In the genomic region with DNA sequence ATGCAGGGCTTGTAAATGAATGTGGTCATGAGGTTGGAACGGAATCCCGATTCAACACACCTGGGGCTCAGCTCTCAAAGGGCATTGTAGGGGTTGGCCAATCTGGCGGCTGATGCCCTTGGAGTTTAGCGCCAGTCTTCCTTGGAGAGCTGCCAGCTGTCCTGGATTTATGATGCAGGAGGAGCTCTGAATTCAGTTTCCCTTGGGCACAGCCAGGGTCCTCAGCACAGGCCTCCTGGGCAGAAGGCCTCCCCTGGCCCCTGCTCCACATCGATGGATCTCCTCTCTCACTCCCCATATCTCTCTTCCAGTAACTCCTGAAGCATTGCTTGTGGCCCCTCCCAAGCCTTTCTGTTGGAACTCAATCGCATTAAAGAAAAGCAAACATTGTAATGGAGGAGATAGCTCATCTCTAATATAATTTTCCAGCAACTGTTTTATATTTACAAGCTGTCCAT, we compare ENCODE assay signal across 8 cellular contexts. TPM values are rescaled to one million over a fixed set of nuclear protein-coding genes. Genes with fewer than 3 reads are reported as not detected.
A peak's percentile ranks its signal among the peaks of the same experiment; 100 is the strongest.
DNase-seq lines count a peak whose midpoint lies in the region.

No MANE protein-coding gene starts in this region.

- peaks cover 55% of the 10 kb centered on the region for H3K27me3 Mint-ChIP-seq in activated T-helper 2 cell treated with anti-CD3 and anti-CD28 coated beads, Interferon-gamma antibody, Interleukin-2, Interleukin-4, amounts not matched to agents 10 μg/mL and 5 μg/mL and 100 μg/mL, durations not matched to agents 14 hours and 24 hours and 36 hours (ENCODE audit: low read depth)

- H3K36me3 Mint-ChIP-seq in activated T-helper 2 cell treated with anti-CD3 and anti-CD28 coated beads, Interferon-gamma antibody, Interleukin-2, Interleukin-4, amounts not matched to agents 10 μg/mL and 5 μg/mL and 100 μg/mL, durations not matched to agents 14 hours and 24 hours and 36 hours (ENCODE audit: low read depth) = no peaks in the 10 kb centered on the region

- no peak overlapping the region for H3K14ac ChIP-seq in trophoblast cell (ENCODE audit: low read length)

- H3K9me3 ChIP-seq in trophoblast cell (ENCODE audit: insufficient read depth, low read depth, low read length) = no peaks in the 10 kb centered on the region

- H3K4me1 ChIP-seq in trophoblast cell (ENCODE audit: control insufficient read depth in 1 of 2, insufficient read depth in 2 of 2, low read length in 2 of 2) = peaks cover 13 to 18% of the 10 kb centered on the region in 2 experiments

- no peak overlapping the region for H3K18ac ChIP-seq in trophoblast cell (ENCODE audit: low read length)

- peaks cover 6% of the 10 kb centered on the region for H3K79me2 ChIP-seq in trophoblast cell (ENCODE audit: control insufficient read depth, insufficient read depth, low read length, poor library complexity)

- H3K27ac Mint-ChIP-seq in activated T-helper 2 cell treated with anti-CD3 and anti-CD28 coated beads, Interferon-gamma antibody, Interleukin-2, Interleukin-4, amounts not matched to agents 10 μg/mL and 5 μg/mL and 100 μg/mL, durations not matched to agents 14 hours and 24 hours and 36 hours = no peak overlapping the region

- intact Hi-C loops in activated T-helper 2 cell treated with anti-CD3 and anti-CD28 coated beads, Interferon-gamma antibody, Interleukin-2, Interleukin-4, amounts not matched to agents 10 μg/mL and 5 μg/mL and 100 μg/mL, durations not matched to agents 14 hours and 24 hours and 36 hours (cut with micrococcal nuclease) = no loop called here

- no peaks in the 10 kb centered on the region for H3K27me3 ChIP-seq in trophoblast cell (ENCODE audit: insufficient read depth, low read length)

- no peak overlapping the region for H3K23ac ChIP-seq in trophoblast cell (ENCODE audit: low read length)

- no peaks in the 10 kb centered on the region for H3K9me3 Mint-ChIP-seq in activated T-helper 2 cell treated with anti-CD3 and anti-CD28 coated beads, Interferon-gamma antibody, Interleukin-2, Interleukin-4, amounts not matched to agents 10 μg/mL and 5 μg/mL and 100 μg/mL, durations not matched to agents 14 hours and 24 hours and 36 hours

- H4K8ac ChIP-seq in trophoblast cell (ENCODE audit: low read depth, low read length) = no peak overlapping the region

- peak overlapping the region; percentile 3 for H4K91ac ChIP-seq in trophoblast cell (ENCODE audit: low read depth, low read length)

- no peaks in the 10 kb centered on the region for H3K36me3 ChIP-seq in trophoblast cell (ENCODE audit: control insufficient read depth in 1 of 2, insufficient read depth in 2 of 2, low read length in 2 of 2)

- no peak overlapping the region for H3K4me2 ChIP-seq in trophoblast cell (ENCODE audit: low read length)

- no CpG with 5 or more reads among the region's 6 CpGs for WGBS in trophoblast cell (ENCODE audit: extremely low coverage, insufficient coverage, insufficient read length)

- H2AFZ ChIP-seq in trophoblast cell (ENCODE audit: insufficient read depth, low read length, poor library complexity) = no peak overlapping the region

- peak overlapping the region; percentile 46 for H3K4me3 Mint-ChIP-seq in activated T-helper 2 cell treated with anti-CD3 and anti-CD28 coated beads, Interferon-gamma antibody, Interleukin-2, Interleukin-4, amounts not matched to agents 10 μg/mL and 5 μg/mL and 100 μg/mL, durations not matched to agents 14 hours and 24 hours and 36 hours (ENCODE audit: low read depth)

- H3K4me3 ChIP-seq in trophoblast cell (ENCODE audit: low read depth, low read length) = no peak overlapping the region

- in situ Hi-C loops in ACHN (cut with HindIII; ENCODE audit: low pct_ligation_motif_present, low pct_unique_long_range_greater_than_20kb, low sequenced_read_pairs) = no loop called here

- no peak overlapping the region for H4K12ac ChIP-seq in trophoblast cell (ENCODE audit: low read depth, low read length)

- H3K27ac ChIP-seq in trophoblast cell (ENCODE audit: low read depth, low read length) = no peak overlapping the region

- H3K4ac ChIP-seq in trophoblast cell (ENCODE audit: low read depth, low read length) = no peak overlapping the region

- DNase-seq in NCI-H1436 (lab: John Stamatoyannopoulos, UW) (peak; percentile 7), NCI-H1436 treated with DMSO at 0.1 percent for 48 hours (lab: John Stamatoyannopoulos, UW) (no peak), NCI-H2171 treated with DMSO at 0.1 percent for 48 hours (lab: John Stamatoyannopoulos, UW) (peak; percentile 58), trophoblast cell (no peak), foreskin melanocyte (no peak), NK-92 (lab: John Stamatoyannopoulos, UW; ENCODE audit: unreplicated experiment) (no peak), ACHN (no peak)
- DNase-seq in activated T-helper 2 cell treated with anti-CD3 and anti-CD28 coated beads, Interferon-gamma antibody, Interleukin-2, Interleukin-4, amounts not matched to agents 10 μg/mL and 5 μg/mL and 100 μg/mL, durations not matched to agents 14 hours and 24 hours and 36 hours (ENCODE audit: low spot score) = no peak

- H3K9ac ChIP-seq in trophoblast cell (ENCODE audit: low read length) = no peak overlapping the region

- H2AK5ac ChIP-seq in trophoblast cell (ENCODE audit: low read length) = no peak overlapping the region

- no peak overlapping the region for H2BK120ac ChIP-seq in trophoblast cell (ENCODE audit: insufficient read depth, low read length, poor library complexity)

- H2BK12ac ChIP-seq in trophoblast cell (ENCODE audit: low read length) = no peak overlapping the region

- H2BK5ac ChIP-seq in trophoblast cell (ENCODE audit: low read depth, low read length, poor library complexity) = no peak overlapping the region

- peaks cover 18% of the 10 kb centered on the region for H3K4me1 Mint-ChIP-seq in activated T-helper 2 cell treated with anti-CD3 and anti-CD28 coated beads, Interferon-gamma antibody, Interleukin-2, Interleukin-4, amounts not matched to agents 10 μg/mL and 5 μg/mL and 100 μg/mL, durations not matched to agents 14 hours and 24 hours and 36 hours (ENCODE audit: low read depth)

- H3K79me1 ChIP-seq in trophoblast cell (ENCODE audit: low read length) = peaks cover 9% of the 10 kb centered on the region

RNA-seq across cellular contexts. Expression of gene CYTH3, which starts 1.0 kb away (rescaled TPM):
- total RNA-seq in activated T-helper 2 cell treated with anti-CD3 and anti-CD28 coated beads, Interferon-gamma antibody, Interleukin-2, Interleukin-4, amounts not matched to agents 10 μg/mL and 5 μg/mL and 100 μg/mL, durations not matched to agents 14 hours and 24 hours and 36 hours = 0.85 and 1.2 TPM in 2 replicates
- polyA plus RNA-seq in trophoblast cell (2013) = 35.4 and 38.4 TPM in 2 replicates

Comparison
In these comparisons a context has a peak if more than half of its experiments do, and no peak if none do; other contexts are left out.
1. DNase-seq: peak in NCI-H1436 (single experiment) and NCI-H2171 treated with DMSO at 0.1 percent for 48 hours (single experiment); none in NCI-H1436 treated with DMSO at 0.1 percent for 48 hours (single experiment), activated T-helper 2 cell treated with anti-CD3 and anti-CD28 coated beads, Interferon-gamma antibody, Interleukin-2, Interleukin-4, amounts not matched to agents 10 μg/mL and 5 μg/mL and 100 μg/mL, durations not matched to agents 14 hours and 24 hours and 36 hours (single experiment), trophoblast cell (0 of 2), foreskin melanocyte (single experiment), NK-92 (single experiment) and ACHN (single experiment).